ENCODE assay signal across 1 cellular context in the genomic region with DNA sequence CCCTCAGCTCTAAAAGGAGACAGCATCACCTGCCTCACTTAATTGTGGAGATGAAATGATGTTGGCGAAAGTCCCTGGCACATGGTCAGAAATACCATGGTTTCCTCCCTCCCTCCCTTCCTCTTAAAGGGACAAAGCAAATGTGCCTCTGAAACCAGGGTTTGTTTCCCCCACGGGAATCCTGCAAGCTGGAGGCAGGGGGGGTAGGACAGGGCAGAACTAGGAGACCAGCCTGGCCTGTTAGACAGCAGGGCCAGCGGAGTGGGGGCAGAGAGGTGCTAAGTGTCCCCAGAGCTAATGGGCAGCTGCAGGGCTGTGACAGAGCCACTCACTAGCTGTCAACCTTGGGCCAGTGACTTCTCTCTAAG.
TF ChIP-seq lines count a peak whose summit lies in the region.

No MANE protein-coding gene starts in this region.

TF ChIP-seq in IMR-90, 13 proteins besides CTCF, POLR2A, EP300 and RAD21 (continued from another document):
- TF ChIP-seq, protein P1, sequence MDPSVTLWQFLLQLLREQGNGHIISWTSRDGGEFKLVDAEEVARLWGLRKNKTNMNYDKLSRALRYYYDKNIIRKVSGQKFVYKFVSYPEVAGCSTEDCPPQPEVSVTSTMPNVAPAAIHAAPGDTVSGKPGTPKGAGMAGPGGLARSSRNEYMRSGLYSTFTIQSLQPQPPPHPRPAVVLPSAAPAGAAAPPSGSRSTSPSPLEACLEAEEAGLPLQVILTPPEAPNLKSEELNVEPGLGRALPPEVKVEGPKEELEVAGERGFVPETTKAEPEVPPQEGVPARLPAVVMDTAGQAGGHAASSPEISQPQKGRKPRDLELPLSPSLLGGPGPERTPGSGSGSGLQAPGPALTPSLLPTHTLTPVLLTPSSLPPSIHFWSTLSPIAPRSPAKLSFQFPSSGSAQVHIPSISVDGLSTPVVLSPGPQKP (IDR thresholded peaks at IDR 0.05; ENCODE audit: borderline replicate concordance, low read depth, low read length), result no peak
- TF ChIP-seq CEBPB (IDR thresholded peaks at IDR 0.05; ENCODE audit: low read depth, low read length) (no peak), FOS (IDR thresholded peaks at IDR 0.05; ENCODE audit: low read depth, low read length) (no peak), NFE2L2 (IDR thresholded peaks at IDR 0.05; ENCODE audit: low read depth, low read length) (no peak), BHLHE40 (IDR thresholded peaks at IDR 0.05; ENCODE audit: low read depth, low read length) (no peak)
- TF ChIP-seq, protein P2, sequence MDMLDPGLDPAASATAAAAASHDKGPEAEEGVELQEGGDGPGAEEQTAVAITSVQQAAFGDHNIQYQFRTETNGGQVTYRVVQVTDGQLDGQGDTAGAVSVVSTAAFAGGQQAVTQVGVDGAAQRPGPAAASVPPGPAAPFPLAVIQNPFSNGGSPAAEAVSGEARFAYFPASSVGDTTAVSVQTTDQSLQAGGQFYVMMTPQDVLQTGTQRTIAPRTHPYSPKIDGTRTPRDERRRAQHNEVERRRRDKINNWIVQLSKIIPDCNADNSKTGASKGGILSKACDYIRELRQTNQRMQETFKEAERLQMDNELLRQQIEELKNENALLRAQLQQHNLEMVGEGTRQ (IDR thresholded peaks at IDR 0.05; ENCODE audit: low read depth, low read length), result no peak
